8 cellular contexts compared by ENCODE assay signal in the genomic region with DNA sequence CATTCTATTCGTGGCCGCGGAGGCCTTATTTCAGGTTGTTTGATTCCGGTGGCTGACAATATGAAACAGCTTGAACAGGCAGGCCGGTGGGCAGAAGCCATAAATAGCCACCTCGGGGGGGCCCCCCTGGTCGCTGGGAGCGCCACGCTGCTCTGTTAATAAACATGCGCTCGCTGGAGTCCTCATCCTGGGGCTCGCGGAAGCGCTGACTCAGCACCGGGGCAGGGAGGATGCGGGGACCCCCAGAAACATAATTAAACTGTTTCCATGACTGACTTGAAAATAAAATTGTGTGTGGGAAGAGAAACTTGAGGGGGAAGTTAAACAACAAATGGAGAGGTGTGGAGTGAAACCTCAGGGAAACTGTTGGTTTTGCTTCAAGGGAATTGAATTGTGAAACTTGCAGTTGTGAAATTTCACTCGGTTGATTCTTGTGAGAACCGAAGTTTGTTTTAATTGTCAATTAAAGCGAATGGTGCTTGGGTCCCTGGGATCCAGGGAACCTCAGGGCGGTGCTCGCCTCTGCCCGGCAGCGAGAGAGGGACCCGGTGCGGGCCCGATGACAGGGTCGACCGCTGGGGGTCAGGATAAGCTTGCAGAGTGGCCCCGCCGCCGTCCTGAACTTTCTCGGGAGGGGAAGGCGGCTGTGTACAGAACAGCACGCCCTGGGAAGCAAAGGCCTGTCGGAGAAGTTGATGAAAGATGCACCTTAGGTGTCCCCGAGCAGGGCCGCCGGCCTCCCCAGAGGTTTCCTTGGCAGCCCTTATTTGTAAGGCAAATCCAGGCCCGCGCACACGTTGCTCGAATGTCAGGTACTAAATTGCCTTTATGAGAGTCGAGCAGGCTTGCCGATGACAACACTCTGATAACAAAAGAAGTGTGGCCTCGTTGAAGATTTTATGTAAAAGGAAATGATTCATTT.
A peak's percentile ranks its signal among the peaks of the same experiment; 100 is the strongest.
DNase-seq lines count a peak whose midpoint lies in the region; ATAC-seq and TF ChIP-seq lines count a peak whose summit lies in the region.

No MANE protein-coding gene starts in this region.

- DNase-seq in NCI-H748 (lab: John Stamatoyannopoulos, UW; ENCODE audit: unreplicated experiment) (peak; percentile 67), NCI-H748 treated with DMSO at 0.1 percent for 48 hours (lab: John Stamatoyannopoulos, UW) (no peak), body of pancreas (peak; percentile 37 to 59 (median 46)), kidney epithelial cell (ENCODE audit: low read depth) (no peak), mammary epithelial cell (no peak)
- DNase-seq in stimulated activated CD4-positive, alpha-beta T cell treated with anti-CD3 and anti-CD28 coated beads, Interleukin-15, amount 100 ng/mL, for 24 hours = peak; percentile 64

- intact Hi-C loops in body of pancreas (cut with DNase I) (no loop called here), mammary epithelial cell (cut with micrococcal nuclease) (no loop called here)

- no peaks in the 10 kb centered on the region for H3K36me3 ChIP-seq in OCI-LY3 (replicated peaks; ENCODE audit: low read depth, low read length)
- no peaks in the 10 kb centered on the region for H3K36me3 ChIP-seq in body of pancreas (replicated peaks in 1 of 2; ENCODE audit: insufficient read depth in 1 of 2, low read depth in 2 of 2)
- H3K36me3 ChIP-seq in kidney epithelial cell (ENCODE audit: control insufficient read depth, insufficient read depth, low read length) = no peaks in the 10 kb centered on the region
- no peaks in the 10 kb centered on the region for H3K36me3 ChIP-seq in mammary epithelial cell (ENCODE audit: insufficient read depth, low read length)

- TF ChIP-seq CTCF in OCI-LY3 (IDR thresholded peaks at IDR 0.05; ENCODE audit: low read depth, low read length) (peak; percentile 69), body of pancreas (IDR thresholded peaks at IDR 0.05) (peak in 3 of 7 experiments; percentile 25 to 30 (median 30)), kidney epithelial cell (IDR thresholded peaks at IDR 0.05; ENCODE audit: insufficient read depth, low read length, poor library complexity, severe bottlenecking) (peak; percentile 79), mammary epithelial cell (conservative IDR thresholded peaks at IDR 0.05 in 1 of 2, IDR thresholded peaks at IDR 0.05 in 1 of 2; ENCODE audit: extremely low read depth in 1 of 2, insufficient read depth in 1 of 2, low read depth in 1 of 2, low read length in 2 of 2) (no peak)

- CTCF ChIA-PET in mammary epithelial cell (lab: Charles Lee; ENCODE audit: low non-redundant PET) = no interaction called here

- in situ Hi-C loops in mammary epithelial cell (cut with MboI; ENCODE audit: low sequenced_read_pairs in 2 of 2) = no loop called here

- H3K9ac ChIP-seq in OCI-LY3 (ENCODE audit: low read length) = peak overlapping the region; percentile 31
- H3K9ac ChIP-seq in mammary epithelial cell (ENCODE audit: insufficient read depth, low read length) = no peak overlapping the region

- H4K20me1 ChIP-seq in OCI-LY3 (ENCODE audit: insufficient read depth, low read length) (no peaks in the 10 kb centered on the region), mammary epithelial cell (ENCODE audit: insufficient read depth, low read length) (no peaks in the 10 kb centered on the region)

- 23 to 28% methylated on average over 34 to 45 of the region's 45 CpGs for WGBS in body of pancreas, 2 donors
- 94% methylated on average over 32 of the region's 45 CpGs for WGBS in mammary epithelial cell (ENCODE audit: low coverage, missing lambda C conversion rate)

- ATAC-seq in HG03025 (IDR thresholded peaks at IDR 0.05; ENCODE audit: low FRiP score, unreplicated experiment) = peak; percentile 68
- peak; percentile 65 for ATAC-seq in body of pancreas

- H3K4me3 ChIP-seq in OCI-LY3 (ENCODE audit: low read length) (peak overlapping the region; percentile 76), body of pancreas (no peak overlapping the region), kidney epithelial cell (ENCODE audit: low read depth, low read length) (peak overlapping the region; percentile 8), mammary epithelial cell (replicated peaks in 1 of 3; ENCODE audit: insufficient read depth in 1 of 3, low read depth in 2 of 3, low read length in 3 of 3) (no peak overlapping the region)

- H3K4me1 ChIP-seq in OCI-LY3 (ENCODE audit: low read length) (peaks cover 10% of the 10 kb centered on the region), body of pancreas (peaks cover 6% of the 10 kb centered on the region), mammary epithelial cell (ENCODE audit: insufficient read depth, low read length) (peaks cover 8% of the 10 kb centered on the region)

- H3K27ac ChIP-seq in OCI-LY3 (ENCODE audit: low read length) = no peak overlapping the region
- no peak overlapping the region for H3K27ac ChIP-seq in body of pancreas
- H3K27ac ChIP-seq in mammary epithelial cell (ENCODE audit: insufficient read depth, low read depth, low read length) = no peak overlapping the region

- BruUV-seq in mammary epithelial cell (replicated peaks; lab: Mats Ljungman, UMichigan) = no TSS peak

- H3K9me3 ChIP-seq in OCI-LY3 (ENCODE audit: insufficient read depth, low read length) (no peaks in the 10 kb centered on the region), body of pancreas (no peaks in the 10 kb centered on the region), mammary epithelial cell (replicated peaks; ENCODE audit: insufficient read depth, low read length) (no peaks in the 10 kb centered on the region)

- H3K27me3 ChIP-seq in OCI-LY3 (ENCODE audit: low read depth, low read length) (peaks cover 7% of the 10 kb centered on the region; the same call in 1 of the 2 replicates), body of pancreas (no peaks in the 10 kb centered on the region), kidney epithelial cell (ENCODE audit: control insufficient read depth, insufficient read depth, low read length) (no peaks in the 10 kb centered on the region), mammary epithelial cell (ENCODE audit: insufficient read depth, low read length) (no peaks in the 10 kb centered on the region)

- H3K4me2 ChIP-seq in OCI-LY3 (ENCODE audit: low read length) = peak overlapping the region; percentile 98
- H3K4me2 ChIP-seq in mammary epithelial cell (ENCODE audit: insufficient read depth, low read depth, low read length) = no peak overlapping the region

- H2AFZ ChIP-seq in OCI-LY3 (ENCODE audit: low read depth, low read length) (peak overlapping the region; percentile 86), mammary epithelial cell (ENCODE audit: low read depth, low read length) (no peak overlapping the region)

- H3K79me2 ChIP-seq in OCI-LY3 (ENCODE audit: low read length) (no peaks in the 10 kb centered on the region), mammary epithelial cell (ENCODE audit: insufficient read depth, low read length) (no peaks in the 10 kb centered on the region)

- TF ChIP-seq POLR2A in body of pancreas (IDR thresholded peaks at IDR 0.05) = no peak

- dilution Hi-C loops in mammary epithelial cell (cut with HindIII; ENCODE audit: low sequenced_read_pairs) = no loop called here

Comparison
In these comparisons a context has a peak if more than half of its experiments do, and no peak if none do; other contexts are left out.
1. DNase-seq: peak in NCI-H748 (single experiment), body of pancreas (4 of 4) and stimulated activated CD4-positive, alpha-beta T cell treated with anti-CD3 and anti-CD28 coated beads, Interleukin-15, amount 100 ng/mL, for 24 hours (single experiment); none in NCI-H748 treated with DMSO at 0.1 percent for 48 hours (single experiment), kidney epithelial cell (single experiment) and mammary epithelial cell (single experiment).
2. H3K4me3 ChIP-seq: peak in OCI-LY3 (single experiment) and kidney epithelial cell (single experiment); none in body of pancreas (0 of 2) and mammary epithelial cell (0 of 3).
3. CTCF ChIP-seq: peak in OCI-LY3 (single experiment) and kidney epithelial cell (single experiment); none in mammary epithelial cell (0 of 2).